Comparison of ENCODE assay signal across 33 cellular contexts in the genomic region with DNA sequence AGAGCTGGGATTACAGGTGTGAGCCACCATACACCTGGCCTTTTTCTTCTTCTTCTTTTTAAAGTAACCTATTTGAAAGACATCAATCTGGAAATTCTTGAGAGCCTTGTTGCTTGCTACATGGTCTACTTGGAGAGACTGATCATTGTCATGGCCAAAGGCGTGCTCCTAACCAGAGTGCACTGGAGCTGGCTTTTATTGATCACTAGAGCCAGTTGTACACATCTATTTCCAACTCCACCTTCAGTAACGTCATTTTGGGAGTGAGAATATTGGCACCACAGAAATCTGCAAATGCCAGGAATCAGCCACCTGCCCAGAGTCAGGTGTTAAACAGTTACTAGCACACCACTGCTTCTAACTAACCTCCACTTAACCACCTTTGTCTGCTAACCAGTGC.
"Had no signal": no experiment of that assay in that cellular context is flagged by ENCODE, and none has a peak within 500 bp of the region (broad histone marks: within the 10 kb centered on the region; RNA-seq: fewer than 3 reads in every experiment).

No MANE protein-coding gene starts in this region.

- H3K27ac Mint-ChIP-seq: activated B cell treated with CpG ODN at 0.5 μM for 24 hours; activated CD4-positive, alpha-beta memory T cell treated with anti-CD3 and anti-CD28 coated beads for 36 hours; activated CD4-positive, alpha-beta T cell treated with anti-CD3 and anti-CD28 coated beads, Interleukin-2, amount 10 ng/mL, durations not matched to agents 24 days and 14 days; activated CD8-positive, alpha-beta T cell treated with anti-CD3 and anti-CD28 coated beads for 36 hours; activated naive CD4-positive, alpha-beta T cell treated with anti-CD3 and anti-CD28 coated beads for 36 hours; activated naive CD4-positive, alpha-beta T cell treated with anti-CD3 and anti-CD28 coated beads, Interleukin-2, amount 50 U/mL, for 72 hours; activated naive CD8-positive, alpha-beta T cell treated with anti-CD3 and anti-CD28 coated beads for 36 hours; activated T-cell treated with anti-CD3 and anti-CD28 coated beads, Interleukin-2, amount 50 U/mL, for 72 hours; activated T-helper 1 cell treated with anti-CD3 and anti-CD28 coated beads, Interleukin-12 subunit alpha, Interleukin-12 subunit beta, Interleukin-2, Interleukin-4 antibody, amounts not matched to agents 30 ng/mL and 10 ng/mL and 1 ng/mL, durations not matched to agents 14 hours and 24 hours and 36 hours; activated T-helper 17 cell treated with anti-CD3 and anti-CD28 coated beads, Interleukin-2, amount 50 U/mL, for 72 hours; brain; T-helper 1 cell treated with Interleukin-12 subunit alpha and Interleukin-12 subunit beta and Interleukin-4 antibody, amounts not matched to agents 30 μg/mL and 1 μg/mL, for 36 hours; T-helper 2 cell treated with Interferon-gamma antibody and Interleukin-4, amounts not matched to agents 5 μg/mL and 100 μg/mL, for 36 hours had no signal

- H3K36me3 Mint-ChIP-seq: activated CD4-positive, alpha-beta memory T cell treated with anti-CD3 and anti-CD28 coated beads for 36 hours; activated naive CD4-positive, alpha-beta T cell treated with anti-CD3 and anti-CD28 coated beads, Interleukin-2, amount 50 U/mL, for 72 hours; activated naive CD8-positive, alpha-beta T cell treated with anti-CD3 and anti-CD28 coated beads for 36 hours; brain had no signal

- H3K4me3 Mint-ChIP-seq: activated B cell treated with CpG ODN at 0.5 μM for 24 hours; activated CD4-positive, alpha-beta memory T cell treated with anti-CD3 and anti-CD28 coated beads for 36 hours; activated CD4-positive, alpha-beta T cell treated with anti-CD3 and anti-CD28 coated beads, Interleukin-2, amount 10 ng/mL, durations not matched to agents 24 days and 14 days; activated CD8-positive, alpha-beta T cell treated with anti-CD3 and anti-CD28 coated beads for 36 hours; activated naive CD4-positive, alpha-beta T cell treated with anti-CD3 and anti-CD28 coated beads for 36 hours; activated naive CD8-positive, alpha-beta T cell treated with anti-CD3 and anti-CD28 coated beads for 36 hours; activated T-cell treated with anti-CD3 and anti-CD28 coated beads, Interleukin-2, amount 50 U/mL, for 4 hours; activated T-cell treated with anti-CD3 and anti-CD28 coated beads, Interleukin-2, amount 50 U/mL, for 72 hours; activated T-helper 1 cell treated with anti-CD3 and anti-CD28 coated beads, Interleukin-12 subunit alpha, Interleukin-12 subunit beta, Interleukin-2, Interleukin-4 antibody, amounts not matched to agents 30 ng/mL and 10 ng/mL and 1 ng/mL, durations not matched to agents 14 hours and 24 hours and 36 hours; activated T-helper 17 cell treated with anti-CD3 and anti-CD28 coated beads, Interleukin-2, amount 50 U/mL, for 72 hours; brain; central memory CD8-positive, alpha-beta T cell; T-helper 1 cell treated with Interleukin-12 subunit alpha and Interleukin-12 subunit beta and Interleukin-4 antibody, amounts not matched to agents 30 μg/mL and 1 μg/mL, for 36 hours; T-helper 2 cell treated with Interferon-gamma antibody and Interleukin-4, amounts not matched to agents 5 μg/mL and 100 μg/mL, for 36 hours had no signal

- H3K27me3 Mint-ChIP-seq: activated B cell treated with CpG ODN at 0.5 μM for 24 hours; activated CD4-positive, alpha-beta memory T cell treated with anti-CD3 and anti-CD28 coated beads for 36 hours; activated CD4-positive, alpha-beta T cell treated with anti-CD3 and anti-CD28 coated beads, Interleukin-2, amount 10 ng/mL, durations not matched to agents 24 days and 14 days; activated CD8-positive, alpha-beta T cell treated with anti-CD3 and anti-CD28 coated beads for 36 hours; activated naive CD8-positive, alpha-beta T cell treated with anti-CD3 and anti-CD28 coated beads for 36 hours; activated T-helper 17 cell treated with anti-CD3 and anti-CD28 coated beads, Interleukin-2, amount 50 U/mL, for 72 hours; central memory CD8-positive, alpha-beta T cell had no signal

- H3K4me1 Mint-ChIP-seq: activated B cell treated with CpG ODN at 0.5 μM for 24 hours; activated CD4-positive, alpha-beta T cell treated with anti-CD3 and anti-CD28 coated beads, Interleukin-2, amount 10 ng/mL, durations not matched to agents 24 days and 14 days; activated naive CD8-positive, alpha-beta T cell treated with anti-CD3 and anti-CD28 coated beads for 36 hours; activated T-helper 17 cell treated with anti-CD3 and anti-CD28 coated beads, Interleukin-2, amount 50 U/mL, for 72 hours; brain; central memory CD8-positive, alpha-beta T cell had no signal

- DNase-seq: activated B cell treated with CpG ODN at 0.5 μM for 24 hours; activated CD4-positive, alpha-beta memory T cell treated with anti-CD3 and anti-CD28 coated beads for 36 hours; activated CD4-positive, alpha-beta T cell treated with anti-CD3 and anti-CD28 coated beads for 4 hours; activated CD4-positive, alpha-beta T cell treated with anti-CD3 and anti-CD28 coated beads, Interleukin-2, amount 10 ng/mL, durations not matched to agents 24 days and 14 days; activated CD4-positive, alpha-beta T cell treated with anti-CD3 and anti-CD28 coated beads, Interleukin-2, amount 50 U/mL, for 1 hour; activated CD4-positive, alpha-beta T cell treated with anti-CD3 and anti-CD28 coated beads, Interleukin-2, amount 50 U/mL, for 4 hours; activated CD4-positive, CD25-positive, alpha-beta regulatory T cell treated with anti-CD3 and anti-CD28 coated beads, Interleukin-2, amount 50 U/mL, for 72 hours; activated CD8-positive, alpha-beta memory T cell treated with anti-CD3 and anti-CD28 coated beads, Interleukin-2, amount 50 U/mL, for 4 hours; activated CD8-positive, alpha-beta T cell treated with anti-CD3 and anti-CD28 coated beads for 36 hours; activated effector memory CD4-positive, alpha-beta T cell treated with anti-CD3 and anti-CD28 coated beads, Interleukin-2, amount 50 U/mL, for 16 hours; activated gamma-delta T cell treated with Interleukin-2 at 50 U/mL for 16 hours; activated naive CD4-positive, alpha-beta T cell; activated naive CD4-positive, alpha-beta T cell treated with anti-CD3 and anti-CD28 coated beads for 36 hours; activated naive CD4-positive, alpha-beta T cell treated with anti-CD3 and anti-CD28 coated beads, Interleukin-2, amount 50 U/mL, for 16 hours; activated naive CD8-positive, alpha-beta T cell treated with anti-CD3 and anti-CD28 coated beads for 36 hours; activated T-cell treated with anti-CD3 and anti-CD28 coated beads for 4 hours; activated T-cell treated with anti-CD3 and anti-CD28 coated beads, Interleukin-2, amount 50 U/mL, for 1 hour; activated T-cell treated with anti-CD3 and anti-CD28 coated beads, Interleukin-2, amount 50 U/mL, for 4 hours; activated T-cell treated with anti-CD3 and anti-CD28 coated beads, Interleukin-2, amount 50 U/mL, for 72 hours; adrenal gland; amniotic stem cell; caudate nucleus; cerebellar nuclear complex; T-helper 1 cell; T-helper 2 cell; T-helper 9 cell had no signal

- ATAC-seq: activated CD8-positive, alpha-beta T cell treated with anti-CD3 and anti-CD28 coated beads for 36 hours; activated naive CD4-positive, alpha-beta T cell treated with anti-CD3 and anti-CD28 coated beads, Interleukin-2, amount 50 U/mL, for 72 hours; activated T-cell treated with anti-CD3 and anti-CD28 coated beads, Interleukin-2, amount 50 U/mL, for 4 hours; activated T-cell treated with anti-CD3 and anti-CD28 coated beads, Interleukin-2, amount 50 U/mL, for 72 hours; activated T-helper 17 cell treated with anti-CD3 and anti-CD28 coated beads, Interleukin-2, amount 50 U/mL, for 72 hours had no signal
